ENCODE assay signal across 14 cellular contexts in the genomic region with DNA sequence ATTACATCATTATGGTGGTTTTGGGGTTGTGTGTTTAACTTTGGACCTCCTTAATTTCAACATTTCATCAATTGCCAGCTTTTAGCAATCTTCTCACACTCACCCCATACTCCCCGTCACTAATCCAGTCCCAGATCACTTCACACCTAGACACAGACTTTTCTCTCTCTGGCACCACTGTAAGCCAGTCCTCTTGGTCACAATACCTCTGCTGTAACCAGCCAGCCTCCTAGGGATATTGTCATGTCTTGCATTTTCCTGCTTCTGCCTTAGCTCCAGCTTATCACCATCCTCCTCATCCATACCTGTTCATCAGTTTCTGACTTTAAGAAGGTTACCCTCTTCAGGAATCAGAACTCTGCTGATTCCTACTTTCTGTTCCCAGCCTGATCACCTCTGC. TPM values are rescaled to one million over a fixed set of nuclear protein-coding genes. Genes with fewer than 3 reads are reported as not detected.
DNase-seq lines count a peak whose midpoint lies in the region; ATAC-seq and TF ChIP-seq lines count a peak whose summit lies in the region.
"Had no signal": no experiment of that assay in that cellular context is flagged by ENCODE, and none has a peak within 500 bp of the region (broad histone marks: within the 10 kb centered on the region; RNA-seq: fewer than 3 reads in every experiment).

No MANE protein-coding gene starts in this region.

- 73% methylated on average over 1 of the region's 1 CpG for WGBS in right lobe of liver (ENCODE audit: insufficient coverage, low coverage, low lambda C conversion rate, missing lambda C conversion rate)

- POLR2A ChIA-PET in CD8-positive, alpha-beta T cell (lab: Charles Lee): interaction anchor here (0.6 to 1.8 kb wide), 3 partner anchors 9 to 41 kb away, joined by 3 to 4 read pairs (median 3); no protein-coding TSS in a partner anchor
- POLR2A ChIA-PET in RWPE1 (lab: Yijun Ruan, JAX; ENCODE audit: low non-redundant PET): interaction anchor here (0.5 kb wide), 1 partner anchor 93 kb away, joined by 3 read pairs; no protein-coding TSS in a partner anchor

- peaks cover 11% of the 10 kb centered on the region; the same call in 1 of the 2 replicates for H4K20me1 ChIP-seq in KMS-11 (ENCODE audit: insufficient read depth)

- no peak for TF ChIP-seq CTCF in CD8-positive, alpha-beta T cell (IDR thresholded peaks at IDR 0.05)
- TF ChIP-seq CTCF in KMS-11 (conservative IDR thresholded peaks at IDR 0.05; ENCODE audit: low read depth, low read length): no peak
- no peak for TF ChIP-seq CTCF in nephron (IDR thresholded peaks at IDR 0.05; ENCODE audit: unreplicated experiment in 3 of 3)
- TF ChIP-seq CTCF in RWPE1 (conservative IDR thresholded peaks at IDR 0.05; ENCODE audit: low read depth): no peak
- TF ChIP-seq CTCF in right lobe of liver (IDR thresholded peaks at IDR 0.05): no peak

- intact Hi-C loops in CD8-positive, alpha-beta T cell (cut with DNase I, micrococcal nuclease): loop anchor here in 1 of 2 experiments (1.0 to 10.0 kb wide), 5 partner anchors 38 to 638 kb away; a partner anchor contains a TSS
- intact Hi-C loops in right lobe of liver (cut with DNase I): no loop called here

- TF ChIP-seq POLR2A in right lobe of liver (IDR thresholded peaks at IDR 0.05): no peak

- H3K27me3 Mint-ChIP-seq in CD8-positive, alpha-beta T cell (ENCODE audit: low read depth): no peaks in the 10 kb centered on the region
- H3K27me3 Mint-ChIP-seq in nephron (ENCODE audit: low read depth): peaks cover 25% of the 10 kb centered on the region

- no peaks in the 10 kb centered on the region for H3K36me3 ChIP-seq in CD8-positive, alpha-beta T cell (ENCODE audit: insufficient read depth, low read length)
- H3K36me3 ChIP-seq in KMS-11 (ENCODE audit: insufficient read depth) (no peaks in the 10 kb centered on the region), right lobe of liver (no peaks in the 10 kb centered on the region)
- H3K36me3 ChIP-seq: BE2C, vagina had no signal

- H2AFZ ChIP-seq in KMS-11 (ENCODE audit: low read depth): no peak overlapping the region

- no peak for DNase-seq in CD8-positive, alpha-beta T cell
- DNase-seq in activated naive CD4-positive, alpha-beta T cell treated with anti-CD3 and anti-CD28 coated beads, Interleukin-2, amount 50 U/mL, for 72 hours (ENCODE audit: low spot score in 2 of 2): no peak
- DNase-seq in RWPE1 (ENCODE audit: low spot score) (no peak), right lobe of liver (no peak), OCI-M1 (lab: John Stamatoyannopoulos, UW) (no peak)
- DNase-seq: activated CD4-positive, alpha-beta T cell treated with anti-CD3 and anti-CD28 coated beads for 1 hour; BE2C; NCI-H1105 treated with DMSO at 0.1 percent for 48 hours; stimulated activated CD4-positive, alpha-beta T cell treated with anti-CD3 and anti-CD28 coated beads, Interleukin-2, amount 100 ng/mL, for 48 hours; SW 1271 had no signal

- peaks cover 53% of the 10 kb centered on the region for H3K4me1 Mint-ChIP-seq in CD8-positive, alpha-beta T cell (ENCODE audit: low read depth)
- peaks cover 18% of the 10 kb centered on the region for H3K4me1 Mint-ChIP-seq in nephron

- peaks cover 34% of the 10 kb centered on the region for H3K79me2 ChIP-seq in KMS-11 (ENCODE audit: insufficient read depth, low read depth)

- CTCF ChIA-PET in CD8-positive, alpha-beta T cell (lab: Charles Lee): interaction anchor here (0.7 to 4.8 kb wide), 5 partner anchors 22 to 103 kb away, joined by 3 to 37 read pairs (median 5); no protein-coding TSS in a partner anchor
- CTCF ChIA-PET in RWPE1 (lab: Yijun Ruan, JAX): no interaction called here

- H3K9ac ChIP-seq in KMS-11: no peak overlapping the region

- no peaks in the 10 kb centered on the region for H3K9me3 ChIP-seq in CD8-positive, alpha-beta T cell (ENCODE audit: low read length)
- no peaks in the 10 kb centered on the region for H3K9me3 ChIP-seq in right lobe of liver
- H3K9me3 ChIP-seq: BE2C, vagina had no signal

- H3K27ac Mint-ChIP-seq in CD8-positive, alpha-beta T cell: peak overlapping the region; percentile 90
- H3K27ac Mint-ChIP-seq in activated naive CD4-positive, alpha-beta T cell treated with anti-CD3 and anti-CD28 coated beads, Interleukin-2, amount 50 U/mL, for 72 hours: peak overlapping the region; percentile 75 to 98
- H3K27ac Mint-ChIP-seq in nephron: peak overlapping the region in 1 of 3 experiments; percentile 18

- H3K4me3 Mint-ChIP-seq in CD8-positive, alpha-beta T cell: peak overlapping the region; percentile 86
- H3K4me3 Mint-ChIP-seq in nephron: peak overlapping the region; percentile 66 to 81 (median 78)

- H3K27me3 ChIP-seq in CD8-positive, alpha-beta T cell (ENCODE audit: insufficient read depth, low read length): no peaks in the 10 kb centered on the region
- H3K27me3 ChIP-seq in KMS-11 (ENCODE audit: insufficient read depth, low read depth) (no peaks in the 10 kb centered on the region), right lobe of liver (no peaks in the 10 kb centered on the region)
- H3K27me3 ChIP-seq: BE2C, vagina had no signal

- H3K4me1 ChIP-seq in CD8-positive, alpha-beta T cell (ENCODE audit: insufficient read depth, low read length): peaks cover 52% of the 10 kb centered on the region
- H3K4me1 ChIP-seq in KMS-11 (ENCODE audit: low read depth, poor library complexity, severe bottlenecking) (peaks cover 68% of the 10 kb centered on the region), right lobe of liver (no peaks in the 10 kb centered on the region)
- H3K4me1 ChIP-seq: BE2C had no signal

- ATAC-seq in CD8-positive, alpha-beta T cell: no peak
- no peak for ATAC-seq in activated naive CD4-positive, alpha-beta T cell treated with anti-CD3 and anti-CD28 coated beads, Interleukin-2, amount 50 U/mL, for 72 hours
- ATAC-seq in HG02938 (IDR thresholded peaks at IDR 0.05; ENCODE audit: unreplicated experiment) (no peak), right lobe of liver (no peak)

- peak overlapping the region; percentile 26; the same call in 1 of the 2 replicates for H3K4me2 ChIP-seq in KMS-11

- peaks cover 29% of the 10 kb centered on the region for H3K36me3 Mint-ChIP-seq in CD8-positive, alpha-beta T cell
- H3K36me3 Mint-ChIP-seq in activated naive CD4-positive, alpha-beta T cell treated with anti-CD3 and anti-CD28 coated beads, Interleukin-2, amount 50 U/mL, for 72 hours: peaks cover 20 to 28% of the 10 kb centered on the region in 2 donors
- H3K36me3 Mint-ChIP-seq in nephron (ENCODE audit: low read depth): no peaks in the 10 kb centered on the region

- peak overlapping the region; percentile 83 for H3K27ac ChIP-seq in CD8-positive, alpha-beta T cell (ENCODE audit: low read depth, low read length)
- H3K27ac ChIP-seq in KMS-11 (no peak overlapping the region), RWPE1 (no peak overlapping the region), right lobe of liver (no peak overlapping the region)

- H3K4me3 ChIP-seq in CD8-positive, alpha-beta T cell (ENCODE audit: low read depth, low read length): peak overlapping the region; percentile 67
- H3K4me3 ChIP-seq in KMS-11 (IDR thresholded peaks at IDR 0.05; ENCODE audit: insufficient read depth, low read depth, low read length) (no peak overlapping the region), right lobe of liver (no peak overlapping the region)
- H3K4me3 ChIP-seq: vagina had no signal

- no peaks in the 10 kb centered on the region for H3K9me3 Mint-ChIP-seq in CD8-positive, alpha-beta T cell
- no peaks in the 10 kb centered on the region for H3K9me3 Mint-ChIP-seq in activated naive CD4-positive, alpha-beta T cell treated with anti-CD3 and anti-CD28 coated beads, Interleukin-2, amount 50 U/mL, for 72 hours
- H3K9me3 Mint-ChIP-seq in nephron: peaks cover 2% of the 10 kb centered on the region

RNA-seq across cellular contexts. Expression of a gene that starts 1.6 kb away (rescaled TPM):
- 100 to 1,000 TPM; 582 to 601 TPM for total RNA-seq in CD8-positive, alpha-beta T cell
- total RNA-seq in activated naive CD4-positive, alpha-beta T cell treated with anti-CD3 and anti-CD28 coated beads, Interleukin-2, amount 50 U/mL, for 72 hours: 100 to 1,000 TPM; 164 to 240 TPM
- total RNA-seq in right lobe of liver: 1 to 10 TPM; 1.7 to 8.7 (median 5.1) TPM

Comparison
In these comparisons a context has a peak if more than half of its experiments do, and no peak if none do; other contexts are left out.
1. RNA of a gene that starts 1.6 kb away (total RNA-seq): 582 to 601 TPM in CD8-positive, alpha-beta T cell and 164 to 240 TPM in activated naive CD4-positive, alpha-beta T cell treated with anti-CD3 and anti-CD28 coated beads, Interleukin-2, amount 50 U/mL, for 72 hours; 1.7 to 8.7 TPM in right lobe of liver; every median in the first group is over 10 times any median in the second.